In the genomic region with DNA sequence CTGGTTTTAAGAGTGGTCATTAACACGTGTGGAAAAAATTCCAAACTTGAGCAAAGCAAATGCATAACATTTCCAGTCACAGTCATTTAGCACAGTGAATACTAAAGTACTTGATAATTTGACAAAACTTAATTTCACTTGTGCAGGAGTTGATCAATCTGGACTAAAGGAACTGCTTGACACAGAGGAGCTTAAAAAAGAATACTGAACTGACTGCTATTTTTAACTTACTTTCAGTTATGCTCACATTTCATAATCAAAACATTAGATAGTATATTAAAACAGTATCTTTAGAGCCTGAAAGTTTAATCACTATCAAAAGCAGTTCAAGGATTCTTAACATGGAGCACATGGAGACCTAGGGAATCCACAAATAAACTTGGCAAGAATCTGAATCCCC, we compare ENCODE assay signal across 14 cellular contexts. TPM values are rescaled to one million over a fixed set of nuclear protein-coding genes. Genes with fewer than 3 reads are reported as not detected.
A peak's percentile ranks its signal among the peaks of the same experiment; 100 is the strongest.
DNase-seq lines count a peak whose midpoint lies in the region; ATAC-seq and TF ChIP-seq lines count a peak whose summit lies in the region.
"Had no signal": no experiment of that assay in that cellular context is flagged by ENCODE, and none has a peak within 500 bp of the region (broad histone marks: within the 10 kb centered on the region; RNA-seq: fewer than 3 reads in every experiment).

No MANE protein-coding gene starts in this region.

- H3K79me2 ChIP-seq in GM23248 (ENCODE audit: insufficient read depth) (peaks cover 100% of the 10 kb centered on the region), SU-DHL-6 (ENCODE audit: insufficient read depth, low read length) (peaks cover 100% of the 10 kb centered on the region)

- no peaks in the 10 kb centered on the region for H3K36me3 ChIP-seq in GM23248 (ENCODE audit: low read depth)
- H3K36me3 ChIP-seq in SU-DHL-6 (ENCODE audit: low read length) = no peaks in the 10 kb centered on the region
- H3K36me3 ChIP-seq in heart right ventricle = no peaks in the 10 kb centered on the region

- intact Hi-C loops in heart right ventricle (cut with DNase I) = no loop called here

- H3K4me3 Mint-ChIP-seq in stimulated activated naive B cell treated with anti-CD40 and anti-IgM and Interleukin-4, amounts not matched to agents 10 μg/mL and 1 μg/mL and 100 μg/mL, for 72 hours = peak overlapping the region; percentile 36 to 37
- H3K4me3 Mint-ChIP-seq: T-helper 2 cell treated with Interferon-gamma antibody and Interleukin-4, amounts not matched to agents 5 μg/mL and 100 μg/mL, for 36 hours had no signal

- H3K4me2 ChIP-seq in GM23248 (ENCODE audit: unreplicated experiment) (peak overlapping the region; percentile 52), SU-DHL-6 (ENCODE audit: low read depth, low read length, poor library complexity, severe bottlenecking) (peak overlapping the region; percentile 19)

- H3K4me3 ChIP-seq in GM23248 (no peak overlapping the region), SU-DHL-6 (ENCODE audit: insufficient read depth, low read length, poor library complexity, severe bottlenecking) (no peak overlapping the region), heart right ventricle (peak overlapping the region in 5 of 10 donors; percentile 5 to 31 (median 26))

- H2AFZ ChIP-seq in GM23248 (no peak overlapping the region), SU-DHL-6 (ENCODE audit: low read depth, low read length, severe bottlenecking) (no peak overlapping the region)

- H3K9ac ChIP-seq in GM23248 = no peak overlapping the region
- H3K9ac ChIP-seq in SU-DHL-6 (ENCODE audit: low read length) = no peak overlapping the region

- no peaks in the 10 kb centered on the region for H3K9me3 ChIP-seq in GM23248 (ENCODE audit: low read depth)
- H3K9me3 ChIP-seq in SU-DHL-6 (ENCODE audit: insufficient read depth, low read length) = no peaks in the 10 kb centered on the region
- H3K9me3 ChIP-seq in heart right ventricle = no peaks in the 10 kb centered on the region

- peak overlapping the region; percentile 22 for H3K27ac ChIP-seq in GM23248
- no peak overlapping the region for H3K27ac ChIP-seq in SU-DHL-6 (ENCODE audit: low read depth, low read length)
- peak overlapping the region; percentile 17 to 77 (median 58) for H3K27ac ChIP-seq in heart right ventricle
- H3K27ac ChIP-seq: epithelial cell of prostate had no signal

- H3K4me1 Mint-ChIP-seq in stimulated activated naive B cell treated with anti-CD40 and anti-IgM and Interleukin-4, amounts not matched to agents 10 μg/mL and 1 μg/mL and 100 μg/mL, for 72 hours = peaks cover 43 to 80% of the 10 kb centered on the region in 2 donors

- peak; percentile 25 for DNase-seq in GM23248
- DNase-seq in heart right ventricle = no peak
- DNase-seq in stimulated activated naive B cell treated with anti-CD40 and anti-IgM and Interleukin-4, amounts not matched to agents 10 μg/mL and 1 μg/mL and 100 μg/mL, for 72 hours = no peak
- no peak for DNase-seq in NCI-H446 treated with DMSO at 0.1 percent for 48 hours (lab: John Stamatoyannopoulos, UW)
- DNase-seq: activated CD4-positive, alpha-beta T cell treated with anti-CD3 and anti-CD28 coated beads, Interleukin-2, amount 50 U/mL, for 48 hours; activated gamma-delta T cell treated with Interleukin-2 at 50 U/mL for 16 hours; NCI-H2171 had no signal

- no peaks in the 10 kb centered on the region for H3K27me3 Mint-ChIP-seq in stimulated activated naive B cell treated with anti-CD40 and anti-IgM and Interleukin-4, amounts not matched to agents 10 μg/mL and 1 μg/mL and 100 μg/mL, for 72 hours
- H3K27me3 Mint-ChIP-seq: central memory CD8-positive, alpha-beta T cell had no signal

- ATAC-seq in heart right ventricle (peak in 6 of 8 donors; percentile 33 to 56 (median 41)), GM19467 (IDR thresholded peaks at IDR 0.05; ENCODE audit: unreplicated experiment) (no peak), HG03457 (IDR thresholded peaks at IDR 0.05; ENCODE audit: unreplicated experiment) (no peak), HG02571 (IDR thresholded peaks at IDR 0.05; ENCODE audit: unreplicated experiment) (no peak)
- no peak for ATAC-seq in stimulated activated naive B cell treated with anti-CD40 and anti-IgM and Interleukin-4, amounts not matched to agents 10 μg/mL and 1 μg/mL and 100 μg/mL, for 72 hours (replicated peaks)

- H3K9me2 ChIP-seq in GM23248 (ENCODE audit: insufficient read depth) (no peaks in the 10 kb centered on the region), SU-DHL-6 (replicated peaks; ENCODE audit: insufficient read depth, low read length) (no peaks in the 10 kb centered on the region)

- no peaks in the 10 kb centered on the region for H3K9me3 Mint-ChIP-seq in stimulated activated naive B cell treated with anti-CD40 and anti-IgM and Interleukin-4, amounts not matched to agents 10 μg/mL and 1 μg/mL and 100 μg/mL, for 72 hours
- H3K9me3 Mint-ChIP-seq: central memory CD8-positive, alpha-beta T cell; T-helper 2 cell treated with Interferon-gamma antibody and Interleukin-4, amounts not matched to agents 5 μg/mL and 100 μg/mL, for 36 hours had no signal

- no peak for TF ChIP-seq CTCF in SU-DHL-6 (IDR thresholded peaks at IDR 0.05; ENCODE audit: insufficient read depth, low read length, poor library complexity, severe bottlenecking)
- no peak for TF ChIP-seq CTCF in heart right ventricle (IDR thresholded peaks at IDR 0.05)

- H3F3A ChIP-seq in GM23248 (ENCODE audit: insufficient read depth) (no peaks in the 10 kb centered on the region), SU-DHL-6 (ENCODE audit: insufficient read depth) (peaks cover 9% of the 10 kb centered on the region; the same call in 1 of the 2 replicates)

- peak overlapping the region; percentile 79 for H3K27ac Mint-ChIP-seq in stimulated activated naive B cell treated with anti-CD40 and anti-IgM and Interleukin-4, amounts not matched to agents 10 μg/mL and 1 μg/mL and 100 μg/mL, for 72 hours
- H3K27ac Mint-ChIP-seq: T-helper 2 cell treated with Interferon-gamma antibody and Interleukin-4, amounts not matched to agents 5 μg/mL and 100 μg/mL, for 36 hours had no signal

- H3K36me3 Mint-ChIP-seq in stimulated activated naive B cell treated with anti-CD40 and anti-IgM and Interleukin-4, amounts not matched to agents 10 μg/mL and 1 μg/mL and 100 μg/mL, for 72 hours = peaks cover 17 to 20% of the 10 kb centered on the region in 2 donors

- H4K20me1 ChIP-seq in GM23248 (ENCODE audit: insufficient read depth) (peaks cover 30% of the 10 kb centered on the region; the same call in 1 of the 2 replicates), SU-DHL-6 (ENCODE audit: low read depth, low read length) (peaks cover 73% of the 10 kb centered on the region)

- H3K4me1 ChIP-seq in GM23248 (ENCODE audit: insufficient read depth) (peaks cover 32% of the 10 kb centered on the region), heart right ventricle (peaks cover 0 to 96% (median 89%) of the 10 kb centered on the region in 9 donors)

- WGBS in GM23248 (ENCODE audit: low coverage in 1 of 2, low lambda C conversion rate in 2 of 2, missing lambda C conversion rate in 2 of 2), 2 experiments = 8 to 17% methylated on average over 1 of the region's 1 CpG
- WGBS in heart right ventricle, 2 donors = 21 to 26% methylated on average over 1 of the region's 1 CpG

- H3K27me3 ChIP-seq in GM23248 (replicated peaks; ENCODE audit: insufficient read depth) (no peaks in the 10 kb centered on the region), SU-DHL-6 (ENCODE audit: low read length) (no peaks in the 10 kb centered on the region), heart right ventricle (no peaks in the 10 kb centered on the region)

- in situ Hi-C loops in GM23248 (cut with MboI) = no loop called here

RNA-seq across cellular contexts. Expression of a gene that starts 7.4 kb away (rescaled TPM):
- 30.2 and 104 TPM in 2 replicates for total RNA-seq in GM23248 (2014; rRNA removed; shearing (Covaris generic))
- polyA plus RNA-seq in GM23248 (2016; fragmentation: Nextera tagmentation; extraction: Ambion mirVana) (175 and 178 TPM in 2 replicates), heart right ventricle (10 to 100 TPM; 35.5 to 76.0 TPM)
- 100 to 1,000 TPM in 1 of 10 donors, 10 to 100 TPM in 9; 86.3 to 109 (median 96.7) TPM for total RNA-seq in heart right ventricle

RNA-seq across cellular contexts. Expression of a gene that starts 33.0 kb away (rescaled TPM):
- total RNA-seq in GM23248 (2014; rRNA removed; shearing (Covaris generic)) = 69.2 and 75.0 TPM in 2 replicates
- polyA plus RNA-seq in GM23248 (2016; fragmentation: Nextera tagmentation; extraction: Ambion mirVana) = 87.2 and 91.5 TPM in 2 replicates
- total RNA-seq in heart right ventricle = 10 to 100 TPM; 34.1 to 59.6 (median 45.7) TPM
- 10 to 100 TPM; 17.4 to 33.2 TPM for polyA plus RNA-seq in heart right ventricle

RNA-seq across cellular contexts. Expression of a gene that starts 56.6 kb away (rescaled TPM):
- 42.9 and 47.8 TPM in 2 replicates for total RNA-seq in GM23248 (2014; rRNA removed; shearing (Covaris generic))
- polyA plus RNA-seq in GM23248 (2016; fragmentation: Nextera tagmentation; extraction: Ambion mirVana) = 36.7 and 37.2 TPM in 2 replicates
- total RNA-seq in heart right ventricle = 100 to 1,000 TPM; 171 to 663 (median 245) TPM
- 100 to 1,000 TPM in 1 of 2 donors, 10 to 100 TPM in 1; 61.1 to 128 TPM for polyA plus RNA-seq in heart right ventricle

Comparison
In these comparisons a context has a peak if more than half of its experiments do, and no peak if none do; other contexts are left out.
1. ATAC-seq: peak in heart right ventricle (6 of 8); none in stimulated activated naive B cell treated with anti-CD40 and anti-IgM and Interleukin-4, amounts not matched to agents 10 μg/mL and 1 μg/mL and 100 μg/mL, for 72 hours (0 of 2), GM19467 (single experiment), HG03457 (single experiment) and HG02571 (single experiment).